1 cellular context compared by ENCODE assay signal in the genomic region with DNA sequence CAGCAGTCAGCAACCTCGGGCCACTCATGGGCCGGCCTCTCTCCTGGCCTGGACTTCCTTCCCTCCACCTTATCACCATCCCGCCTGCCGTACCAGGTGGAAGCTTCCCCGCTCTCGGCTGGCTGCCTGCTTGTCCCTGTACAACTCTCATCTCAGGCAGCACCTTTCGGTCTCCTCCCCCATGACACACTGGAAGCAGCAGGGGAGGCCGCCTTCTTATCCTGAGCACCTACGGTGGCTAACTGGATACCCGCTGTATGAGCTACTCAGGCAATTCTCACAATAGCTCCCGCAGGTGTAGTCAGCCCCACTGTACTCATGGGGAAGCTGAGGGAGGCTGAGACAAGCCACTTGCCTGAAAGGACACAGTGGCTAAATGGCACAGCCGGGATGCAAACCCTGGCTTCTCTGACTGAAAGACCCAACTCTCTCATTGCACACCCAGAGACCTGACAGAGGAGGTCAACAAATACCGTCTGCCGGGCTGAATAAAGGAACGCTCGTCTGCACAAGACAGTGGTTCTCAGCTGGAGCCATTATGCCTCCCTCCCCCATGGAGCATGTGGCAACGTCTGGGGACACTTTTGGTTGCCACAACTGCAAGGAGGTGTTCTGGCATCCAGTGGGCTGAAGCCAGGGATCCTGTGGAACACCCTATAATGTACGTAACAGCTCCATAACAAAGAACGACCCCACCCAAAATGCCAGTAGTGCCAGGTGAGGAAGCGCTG.
TF ChIP-seq lines count a peak whose summit lies in the region.

No MANE protein-coding gene starts in this region.

TF ChIP-seq in K562, 482 proteins besides CTCF, POLR2A, EP300 and RAD21 (continued from another document):
- TF ChIP-seq, protein P1, sequence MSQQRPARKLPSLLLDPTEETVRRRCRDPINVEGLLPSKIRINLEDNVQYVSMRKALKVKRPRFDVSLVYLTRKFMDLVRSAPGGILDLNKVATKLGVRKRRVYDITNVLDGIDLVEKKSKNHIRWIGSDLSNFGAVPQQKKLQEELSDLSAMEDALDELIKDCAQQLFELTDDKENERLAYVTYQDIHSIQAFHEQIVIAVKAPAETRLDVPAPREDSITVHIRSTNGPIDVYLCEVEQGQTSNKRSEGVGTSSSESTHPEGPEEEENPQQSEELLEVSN (IDR thresholded peaks at IDR 0.05; ENCODE audit: borderline replicate concordance in 1 of 2, extremely low read depth in 1 of 2, insufficient read depth in 1 of 2, insufficient read length in 1 of 2, low read depth in 1 of 2, low read length in 1 of 2, poor library complexity in 1 of 2, severe bottlenecking in 1 of 2) = peak; percentile 50 to 79
- TF ChIP-seq TRIM24 (IDR thresholded peaks at IDR 0.05) (peak; percentile 48 to 51; a peak in 2 of 4 replicates), CXXC5 (CRISPR knock-in tag; IDR thresholded peaks at IDR 0.05) (peak; percentile 46; the same call in 1 of the 2 replicates), CCNT2 (IDR thresholded peaks at IDR 0.05; ENCODE audit: borderline replicate concordance, extremely low read depth, insufficient read length, low read depth, low read length) (no peak), ETV5 (CRISPR knock-in tag; IDR thresholded peaks at IDR 0.05; ENCODE audit: low read depth) (peak; percentile 74), TAF1 (IDR thresholded peaks at IDR 0.05; ENCODE audit: control insufficient read depth, extremely low read depth, insufficient read depth, low read length, severe bottlenecking) (peak; percentile 25), SOX6 (IDR thresholded peaks at IDR 0.05) (peak; percentile 35; the same call in 1 of the 2 replicates), ARID1B (IDR thresholded peaks at IDR 0.05) (peak; percentile 69), ZNF146 (CRISPR knock-in tag; IDR thresholded peaks at IDR 0.05; ENCODE audit: unreplicated experiment) (no peak), POLR2AphosphoS5 (IDR thresholded peaks at IDR 0.05; ENCODE audit: control insufficient read depth, insufficient read depth, low read depth, low read length) (0 out of 2 replicates have a peak, but pooled peaks have one; percentile 48)
- TF ChIP-seq, protein P2, sequence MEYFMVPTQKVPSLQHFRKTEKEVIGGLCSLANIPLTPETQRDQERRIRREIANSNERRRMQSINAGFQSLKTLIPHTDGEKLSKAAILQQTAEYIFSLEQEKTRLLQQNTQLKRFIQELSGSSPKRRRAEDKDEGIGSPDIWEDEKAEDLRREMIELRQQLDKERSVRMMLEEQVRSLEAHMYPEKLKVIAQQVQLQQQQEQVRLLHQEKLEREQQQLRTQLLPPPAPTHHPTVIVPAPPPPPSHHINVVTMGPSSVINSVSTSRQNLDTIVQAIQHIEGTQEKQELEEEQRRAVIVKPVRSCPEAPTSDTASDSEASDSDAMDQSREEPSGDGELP (CRISPR knock-in tag; IDR thresholded peaks at IDR 0.05; ENCODE audit: borderline replicate concordance) = peak; percentile 70
- TF ChIP-seq, protein P3, sequence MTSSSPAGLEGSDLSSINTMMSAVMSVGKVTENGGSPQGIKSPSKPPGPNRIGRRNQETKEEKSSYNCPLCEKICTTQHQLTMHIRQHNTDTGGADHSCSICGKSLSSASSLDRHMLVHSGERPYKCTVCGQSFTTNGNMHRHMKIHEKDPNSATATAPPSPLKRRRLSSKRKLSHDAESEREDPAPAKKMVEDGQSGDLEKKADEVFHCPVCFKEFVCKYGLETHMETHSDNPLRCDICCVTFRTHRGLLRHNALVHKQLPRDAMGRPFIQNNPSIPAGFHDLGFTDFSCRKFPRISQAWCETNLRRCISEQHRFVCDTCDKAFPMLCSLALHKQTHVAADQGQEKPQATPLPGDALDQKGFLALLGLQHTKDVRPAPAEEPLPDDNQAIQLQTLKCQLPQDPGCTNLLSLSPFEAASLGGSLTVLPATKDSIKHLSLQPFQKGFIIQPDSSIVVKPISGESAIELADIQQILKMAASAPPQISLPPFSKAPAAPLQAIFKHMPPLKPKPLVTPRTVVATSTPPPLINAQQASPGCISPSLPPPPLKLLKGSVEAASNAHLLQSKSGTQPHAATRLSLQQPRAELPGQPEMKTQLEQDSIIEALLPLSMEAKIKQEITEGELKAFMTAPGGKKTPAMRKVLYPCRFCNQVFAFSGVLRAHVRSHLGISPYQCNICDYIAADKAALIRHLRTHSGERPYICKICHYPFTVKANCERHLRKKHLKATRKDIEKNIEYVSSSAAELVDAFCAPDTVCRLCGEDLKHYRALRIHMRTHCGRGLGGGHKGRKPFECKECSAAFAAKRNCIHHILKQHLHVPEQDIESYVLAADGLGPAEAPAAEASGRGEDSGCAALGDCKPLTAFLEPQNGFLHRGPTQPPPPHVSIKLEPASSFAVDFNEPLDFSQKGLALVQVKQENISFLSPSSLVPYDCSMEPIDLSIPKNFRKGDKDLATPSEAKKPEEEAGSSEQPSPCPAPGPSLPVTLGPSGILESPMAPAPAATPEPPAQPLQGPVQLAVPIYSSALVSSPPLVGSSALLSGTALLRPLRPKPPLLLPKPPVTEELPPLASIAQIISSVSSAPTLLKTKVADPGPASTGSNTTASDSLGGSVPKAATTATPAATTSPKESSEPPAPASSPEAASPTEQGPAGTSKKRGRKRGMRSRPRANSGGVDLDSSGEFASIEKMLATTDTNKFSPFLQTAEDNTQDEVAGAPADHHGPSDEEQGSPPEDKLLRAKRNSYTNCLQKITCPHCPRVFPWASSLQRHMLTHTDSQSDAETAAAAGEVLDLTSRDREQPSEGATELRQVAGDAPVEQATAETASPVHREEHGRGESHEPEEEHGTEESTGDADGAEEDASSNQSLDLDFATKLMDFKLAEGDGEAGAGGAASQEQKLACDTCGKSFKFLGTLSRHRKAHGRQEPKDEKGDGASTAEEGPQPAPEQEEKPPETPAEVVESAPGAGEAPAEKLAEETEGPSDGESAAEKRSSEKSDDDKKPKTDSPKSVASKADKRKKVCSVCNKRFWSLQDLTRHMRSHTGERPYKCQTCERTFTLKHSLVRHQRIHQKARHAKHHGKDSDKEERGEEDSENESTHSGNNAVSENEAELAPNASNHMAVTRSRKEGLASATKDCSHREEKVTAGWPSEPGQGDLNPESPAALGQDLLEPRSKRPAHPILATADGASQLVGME (CRISPR knock-in tag; IDR thresholded peaks at IDR 0.05) = no peak
- TF ChIP-seq, protein P4, sequence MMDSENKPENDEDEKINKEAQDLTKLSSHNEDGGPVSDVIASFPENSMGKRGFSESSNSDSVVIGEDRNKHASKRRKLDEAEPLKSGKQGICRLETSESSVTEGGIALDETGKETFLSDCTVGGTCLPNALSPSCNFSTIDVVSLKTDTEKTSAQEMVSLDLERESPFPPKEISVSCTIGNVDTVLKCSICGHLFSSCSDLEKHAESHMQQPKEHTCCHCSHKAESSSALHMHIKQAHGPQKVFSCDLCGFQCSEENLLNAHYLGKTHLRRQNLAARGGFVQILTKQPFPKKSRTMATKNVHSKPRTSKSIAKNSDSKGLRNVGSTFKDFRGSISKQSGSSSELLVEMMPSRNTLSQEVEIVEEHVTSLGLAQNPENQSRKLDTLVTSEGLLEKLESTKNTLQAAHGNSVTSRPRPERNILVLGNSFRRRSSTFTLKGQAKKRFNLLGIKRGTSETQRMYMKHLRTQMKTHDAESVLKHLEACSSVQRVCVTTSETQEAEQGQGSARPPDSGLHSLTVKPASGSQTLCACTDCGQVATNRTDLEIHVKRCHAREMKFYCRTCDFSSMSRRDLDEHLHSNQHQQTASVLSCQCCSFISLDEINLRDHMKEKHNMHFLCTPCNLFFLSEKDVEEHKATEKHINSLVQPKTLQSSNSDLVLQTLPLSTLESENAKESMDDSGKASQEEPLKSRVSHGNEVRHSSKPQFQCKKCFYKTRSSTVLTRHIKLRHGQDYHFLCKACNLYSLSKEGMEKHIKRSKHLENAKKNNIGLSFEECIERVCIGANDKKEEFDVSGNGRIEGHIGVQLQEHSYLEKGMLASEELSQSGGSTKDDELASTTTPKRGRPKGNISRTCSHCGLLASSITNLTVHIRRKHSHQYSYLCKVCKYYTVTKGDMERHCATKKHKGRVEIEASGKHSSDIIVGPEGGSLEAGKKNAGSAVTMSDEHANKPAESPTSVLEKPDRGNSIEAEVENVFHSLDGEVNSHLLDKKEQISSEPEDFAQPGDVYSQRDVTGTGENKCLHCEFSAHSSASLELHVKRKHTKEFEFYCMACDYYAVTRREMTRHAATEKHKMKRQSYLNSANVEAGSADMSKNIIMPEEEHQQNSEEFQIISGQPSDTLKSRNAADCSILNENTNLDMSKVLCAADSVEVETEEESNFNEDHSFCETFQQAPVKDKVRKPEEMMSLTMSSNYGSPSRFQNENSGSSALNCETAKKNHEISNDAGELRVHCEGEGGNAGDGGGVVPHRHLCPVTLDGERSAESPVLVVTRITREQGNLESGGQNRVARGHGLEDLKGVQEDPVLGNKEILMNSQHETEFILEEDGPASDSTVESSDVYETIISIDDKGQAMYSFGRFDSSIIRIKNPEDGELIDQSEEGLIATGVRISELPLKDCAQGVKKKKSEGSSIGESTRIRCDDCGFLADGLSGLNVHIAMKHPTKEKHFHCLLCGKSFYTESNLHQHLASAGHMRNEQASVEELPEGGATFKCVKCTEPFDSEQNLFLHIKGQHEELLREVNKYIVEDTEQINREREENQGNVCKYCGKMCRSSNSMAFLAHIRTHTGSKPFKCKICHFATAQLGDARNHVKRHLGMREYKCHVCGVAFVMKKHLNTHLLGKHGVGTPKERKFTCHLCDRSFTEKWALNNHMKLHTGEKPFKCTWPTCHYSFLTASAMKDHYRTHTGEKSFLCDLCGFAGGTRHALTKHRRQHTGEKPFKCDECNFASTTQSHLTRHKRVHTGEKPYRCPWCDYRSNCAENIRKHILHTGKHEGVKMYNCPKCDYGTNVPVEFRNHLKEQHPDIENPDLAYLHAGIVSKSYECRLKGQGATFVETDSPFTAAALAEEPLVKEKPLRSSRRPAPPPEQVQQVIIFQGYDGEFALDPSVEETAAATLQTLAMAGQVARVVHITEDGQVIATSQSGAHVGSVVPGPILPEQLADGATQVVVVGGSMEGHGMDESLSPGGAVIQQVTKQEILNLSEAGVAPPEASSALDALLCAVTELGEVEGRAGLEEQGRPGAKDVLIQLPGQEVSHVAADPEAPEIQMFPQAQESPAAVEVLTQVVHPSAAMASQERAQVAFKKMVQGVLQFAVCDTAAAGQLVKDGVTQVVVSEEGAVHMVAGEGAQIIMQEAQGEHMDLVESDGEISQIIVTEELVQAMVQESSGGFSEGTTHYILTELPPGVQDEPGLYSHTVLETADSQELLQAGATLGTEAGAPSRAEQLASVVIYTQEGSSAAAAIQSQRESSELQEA (IDR thresholded peaks at IDR 0.05; ENCODE audit: low read depth) = peak; percentile 87
- TF ChIP-seq, protein P5, sequence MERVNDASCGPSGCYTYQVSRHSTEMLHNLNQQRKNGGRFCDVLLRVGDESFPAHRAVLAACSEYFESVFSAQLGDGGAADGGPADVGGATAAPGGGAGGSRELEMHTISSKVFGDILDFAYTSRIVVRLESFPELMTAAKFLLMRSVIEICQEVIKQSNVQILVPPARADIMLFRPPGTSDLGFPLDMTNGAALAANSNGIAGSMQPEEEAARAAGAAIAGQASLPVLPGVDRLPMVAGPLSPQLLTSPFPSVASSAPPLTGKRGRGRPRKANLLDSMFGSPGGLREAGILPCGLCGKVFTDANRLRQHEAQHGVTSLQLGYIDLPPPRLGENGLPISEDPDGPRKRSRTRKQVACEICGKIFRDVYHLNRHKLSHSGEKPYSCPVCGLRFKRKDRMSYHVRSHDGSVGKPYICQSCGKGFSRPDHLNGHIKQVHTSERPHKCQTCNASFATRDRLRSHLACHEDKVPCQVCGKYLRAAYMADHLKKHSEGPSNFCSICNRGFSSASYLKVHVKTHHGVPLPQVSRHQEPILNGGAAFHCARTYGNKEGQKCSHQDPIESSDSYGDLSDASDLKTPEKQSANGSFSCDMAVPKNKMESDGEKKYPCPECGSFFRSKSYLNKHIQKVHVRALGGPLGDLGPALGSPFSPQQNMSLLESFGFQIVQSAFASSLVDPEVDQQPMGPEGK (CRISPR knock-in tag; IDR thresholded peaks at IDR 0.05; ENCODE audit: borderline replicate concordance) = no peak
